In genomic region chr12:86914716-86915115, GRCh38 we compare ENCODE assay signal across 9 cellular contexts.
DNase-seq lines count a peak whose midpoint lies in the region; ATAC-seq lines count a peak whose summit lies in the region.
"Had no signal": no experiment of that assay in that cellular context is flagged by ENCODE, and none has a peak within 500 bp of the region (broad histone marks: within the 10 kb centered on the region; RNA-seq: fewer than 3 reads in every experiment).

No MANE protein-coding gene starts in this region.

- ATAC-seq in HG02623 (IDR thresholded peaks at IDR 0.05; ENCODE audit: unreplicated experiment) = no peak

- DNase-seq in D341Med (ENCODE audit: low spot score) (peak; percentile 53), LHCN-M2 (ENCODE audit: low read depth) (peak; percentile 49), amniotic stem cell (lab: John Stamatoyannopoulos, UW) (peak; percentile 2), kidney tubule cell (ENCODE audit: low spot score) (peak; percentile 32), activated T-cell treated with anti-CD3 and anti-CD28 coated beads for 4 hours (no peak), hypothalamus (lab: John Stamatoyannopoulos, UW) (no peak)
- DNase-seq in stimulated activated CD4-positive, alpha-beta T cell treated with anti-CD3 and anti-CD28 coated beads, Interleukin-2, amount 100 ng/mL, for 48 hours = no peak
- DNase-seq: activated CD4-positive, alpha-beta T cell treated with anti-CD3 and anti-CD28 coated beads, Interleukin-2, amount 50 U/mL, for 4 hours had no signal

Comparison
In these comparisons a context has a peak if more than half of its experiments do, and no peak if none do; other contexts are left out.
1. DNase-seq: peak in D341Med (single experiment), LHCN-M2 (single experiment), amniotic stem cell (single experiment) and kidney tubule cell (single experiment); none in activated T-cell treated with anti-CD3 and anti-CD28 coated beads for 4 hours (single experiment), stimulated activated CD4-positive, alpha-beta T cell treated with anti-CD3 and anti-CD28 coated beads, Interleukin-2, amount 100 ng/mL, for 48 hours (0 of 2) and hypothalamus (0 of 51).